In the genomic region with DNA sequence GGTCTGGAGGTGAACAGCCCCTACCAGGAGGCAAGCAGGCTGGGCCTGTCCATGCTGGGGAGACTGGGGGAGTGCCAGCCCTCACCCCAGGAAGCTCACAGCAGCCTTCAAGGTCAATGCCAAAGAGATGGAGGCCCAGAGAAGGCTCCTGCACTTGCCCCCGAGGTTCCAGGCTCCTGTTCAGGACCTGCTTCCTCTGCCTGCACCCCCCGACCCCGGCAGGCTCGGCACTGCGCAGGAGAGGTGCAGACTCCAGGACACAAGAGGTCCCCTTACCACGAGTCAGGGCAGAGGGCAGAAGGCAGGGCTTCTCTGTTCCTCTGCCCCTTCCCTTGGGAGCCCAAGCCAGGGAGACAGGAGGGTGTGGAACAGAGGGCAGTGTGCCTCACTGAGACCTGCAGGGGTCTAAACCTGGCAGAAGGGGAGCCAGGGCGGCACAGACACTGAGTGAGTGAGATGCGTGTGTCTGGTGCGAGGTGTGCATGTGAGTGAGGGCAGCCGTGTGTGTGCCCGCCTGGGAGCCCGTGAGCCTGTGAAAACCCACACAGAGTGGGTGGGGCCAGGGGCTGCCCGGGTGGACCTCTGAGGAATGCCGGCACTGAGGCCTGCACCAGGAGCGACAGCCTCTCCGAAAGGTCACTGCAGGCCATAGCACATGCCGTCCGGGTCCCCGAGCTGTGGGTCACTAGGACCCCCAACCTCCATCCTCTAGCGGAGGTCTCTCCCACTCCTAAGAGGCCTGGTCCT, we compare ENCODE assay signal across 17 cellular contexts. TPM values are rescaled to one million over a fixed set of nuclear protein-coding genes. Genes with fewer than 3 reads are reported as not detected.
DNase-seq lines count a peak whose midpoint lies in the region; ATAC-seq and TF ChIP-seq lines count a peak whose summit lies in the region.
"Had no signal": no experiment of that assay in that cellular context is flagged by ENCODE, and none has a peak within 500 bp of the region (broad histone marks: within the 10 kb centered on the region; RNA-seq: fewer than 3 reads in every experiment).

No MANE protein-coding gene starts in this region.

- H2AFZ ChIP-seq in neural progenitor cell (replicated peaks), result no peak overlapping the region

- intact Hi-C loops in vagina (cut with DNase I), result loop anchor here (10.0 kb wide), 1 partner anchor 142 kb away; no protein-coding TSS in a partner anchor
- intact Hi-C loops in activated CD4-positive, alpha-beta T cell treated with anti-CD3 and anti-CD28 coated beads for 36 hours (cut with DNase I, micrococcal nuclease), result no loop called here

- H3K36me3 Mint-ChIP-seq in WTC11 (no peaks in the 10 kb centered on the region), neural progenitor cell (no peaks in the 10 kb centered on the region)
- H3K36me3 Mint-ChIP-seq in activated CD4-positive, alpha-beta T cell treated with anti-CD3 and anti-CD28 coated beads for 36 hours (ENCODE audit: low read depth), result no peaks in the 10 kb centered on the region
- H3K36me3 Mint-ChIP-seq: CD8-positive, alpha-beta T cell had no signal

- peaks cover 15% of the 10 kb centered on the region for H4K20me1 ChIP-seq in neural progenitor cell (ENCODE audit: low read depth)

- H3K9me3 Mint-ChIP-seq in WTC11 (no peaks in the 10 kb centered on the region), neural progenitor cell (no peaks in the 10 kb centered on the region)
- no peaks in the 10 kb centered on the region for H3K9me3 Mint-ChIP-seq in activated CD4-positive, alpha-beta T cell treated with anti-CD3 and anti-CD28 coated beads for 36 hours (ENCODE audit: low read depth)
- H3K9me3 Mint-ChIP-seq: CD8-positive, alpha-beta T cell had no signal

- H3K27me3 ChIP-seq in H7 (ENCODE audit: control insufficient read depth, insufficient read depth, low read length), result peaks cover 1% of the 10 kb centered on the region; the same call in 1 of the 2 replicates
- peaks cover 27% of the 10 kb centered on the region for H3K27me3 ChIP-seq in neural progenitor cell
- H3K27me3 ChIP-seq in vagina, result no peaks in the 10 kb centered on the region

- H3K27me3 Mint-ChIP-seq in WTC11 (ENCODE audit: low read depth) (no peaks in the 10 kb centered on the region), neural progenitor cell (ENCODE audit: insufficient read depth, low read depth) (peaks cover 13% of the 10 kb centered on the region)
- peaks cover 11% of the 10 kb centered on the region for H3K27me3 Mint-ChIP-seq in activated CD4-positive, alpha-beta T cell treated with anti-CD3 and anti-CD28 coated beads for 36 hours

- POLR2A ChIA-PET in HEK293 (lab: Yijun Ruan, JAX), result no interaction called here
- POLR2A ChIA-PET in WTC11 (lab: Charles Lee), result interaction anchor here (1.4 kb wide), 1 partner anchor 10 kb away, joined by 3 read pairs; no protein-coding TSS in a partner anchor
- POLR2A ChIA-PET in activated CD4-positive, alpha-beta T cell treated with anti-CD3 and anti-CD28 coated beads for 36 hours (lab: Charles Lee), result no interaction called here

- H3K79me2 ChIP-seq in neural progenitor cell (ENCODE audit: low read depth), result no peaks in the 10 kb centered on the region

- TF ChIP-seq POLR2A in vagina (IDR thresholded peaks at IDR 0.05), result no peak

- no peak overlapping the region for H3K9ac ChIP-seq in neural progenitor cell
- H3K9ac ChIP-seq: BLaER1 treated with 17β-estradiol and CSF1 and Interleukin-3, amounts not matched to agents 10 nM and 100 nM; KMS-11 had no signal

- H3K4me1 ChIP-seq in HEK293 (ENCODE audit: control insufficient read depth, insufficient read depth, low read length) (no peaks in the 10 kb centered on the region), neural progenitor cell (peaks cover 38% of the 10 kb centered on the region), vagina (peaks cover 57% of the 10 kb centered on the region)

- no peak overlapping the region for H3K27ac ChIP-seq in HEK293 (ENCODE audit: extremely low read depth, low read depth, low read length)
- H3K27ac ChIP-seq in neural progenitor cell, result no peak overlapping the region
- H3K27ac ChIP-seq in vagina, result no peak overlapping the region
- H3K27ac ChIP-seq: BLaER1 treated with 17β-estradiol and CSF1 and Interleukin-3, amounts not matched to agents 10 nM and 100 nM; KMS-11 had no signal

- peaks cover 30% of the 10 kb centered on the region for H3F3A ChIP-seq in neural progenitor cell (ENCODE audit: low read depth)

- H3K4me1 Mint-ChIP-seq in WTC11 (peaks cover 4% of the 10 kb centered on the region; the same call in 1 of the 2 replicates), neural progenitor cell (peaks cover 10% of the 10 kb centered on the region)
- no peaks in the 10 kb centered on the region for H3K4me1 Mint-ChIP-seq in activated CD4-positive, alpha-beta T cell treated with anti-CD3 and anti-CD28 coated beads for 36 hours

- H3K36me3 ChIP-seq in H7 (replicated peaks; ENCODE audit: control insufficient read depth, insufficient read depth, low read length) (no peaks in the 10 kb centered on the region), HEK293 (ENCODE audit: control insufficient read depth in 2 of 2, insufficient read depth in 1 of 2, low read length in 2 of 2) (no peaks in the 10 kb centered on the region), neural progenitor cell (no peaks in the 10 kb centered on the region), vagina (no peaks in the 10 kb centered on the region)
- H3K36me3 ChIP-seq: BLaER1 treated with 17β-estradiol and CSF1 and Interleukin-3, amounts not matched to agents 10 nM and 100 nM; HAP-1 had no signal

- TF ChIP-seq CTCF in HEK293 (tag by site-specific recombination; IDR thresholded peaks at IDR 0.05) (no peak), WTC11 (IDR thresholded peaks at IDR 0.05) (no peak), neural progenitor cell (IDR thresholded peaks at IDR 0.05) (no peak), vagina (IDR thresholded peaks at IDR 0.05) (no peak)

- H3K4me3 ChIP-seq in H7 (ENCODE audit: insufficient read depth, low read depth, low read length), result no peak overlapping the region
- no peak overlapping the region for H3K4me3 ChIP-seq in HEK293 (ENCODE audit: low read depth, low read length)
- H3K4me3 ChIP-seq in neural progenitor cell, result no peak overlapping the region
- H3K4me3 ChIP-seq in vagina, result no peak overlapping the region
- H3K4me3 ChIP-seq: BLaER1 treated with 17β-estradiol and CSF1 and Interleukin-3, amounts not matched to agents 10 nM and 100 nM; HAP-1 had no signal

- no peak overlapping the region for H3K4me3 Mint-ChIP-seq in WTC11
- H3K4me3 Mint-ChIP-seq in neural progenitor cell, result peak overlapping the region; percentile 64
- H3K4me3 Mint-ChIP-seq in activated CD4-positive, alpha-beta T cell treated with anti-CD3 and anti-CD28 coated beads for 36 hours, result no peak overlapping the region
- H3K4me3 Mint-ChIP-seq: B cell; CD8-positive, alpha-beta T cell had no signal

- ATAC-seq in WTC11, result no peak
- ATAC-seq in HG03342 (IDR thresholded peaks at IDR 0.05; ENCODE audit: unreplicated experiment), result no peak
- no peak for ATAC-seq in activated CD4-positive, alpha-beta T cell treated with anti-CD3 and anti-CD28 coated beads for 36 hours
- ATAC-seq: CD8-positive, alpha-beta T cell had no signal

- H3K9me3 ChIP-seq in HEK293 (ENCODE audit: control insufficient read depth, insufficient read depth, low read depth, low read length) (no peaks in the 10 kb centered on the region), neural progenitor cell (ENCODE audit: low read depth) (no peaks in the 10 kb centered on the region), vagina (no peaks in the 10 kb centered on the region)
- H3K9me3 ChIP-seq: BLaER1 treated with 17β-estradiol and CSF1 and Interleukin-3, amounts not matched to agents 10 nM and 100 nM; HAP-1 had no signal

- H3K27ac Mint-ChIP-seq in WTC11, result peak overlapping the region; percentile 49; the same call in 1 of the 2 replicates
- no peak overlapping the region for H3K27ac Mint-ChIP-seq in neural progenitor cell
- H3K27ac Mint-ChIP-seq in activated CD4-positive, alpha-beta T cell treated with anti-CD3 and anti-CD28 coated beads for 36 hours, result no peak overlapping the region
- H3K27ac Mint-ChIP-seq: CD8-positive, alpha-beta T cell had no signal

- peak; percentile 65 for DNase-seq in H7
- DNase-seq in WTC11 (ENCODE audit: low spot score), result no peak
- DNase-seq in neural progenitor cell (ENCODE audit: low spot score), result no peak
- no peak for DNase-seq in cerebellar nuclear complex (lab: John Stamatoyannopoulos, UW)
- no peak for DNase-seq in vagina (ENCODE audit: extremely low spot score in 2 of 2)
- DNase-seq in activated CD4-positive, alpha-beta T cell treated with anti-CD3 and anti-CD28 coated beads for 36 hours, result no peak
- DNase-seq: Calu3; CD8-positive, alpha-beta T cell; DND-41; EL; GOT3 had no signal

- CTCF ChIA-PET in HEK293 (lab: Yijun Ruan, JAX) (interaction anchor here (1.0 kb wide), 1 partner anchor 14 kb away, joined by 3 read pairs; no protein-coding TSS in a partner anchor), WTC11 (lab: Charles Lee) (interaction anchor here (0.5 to 0.7 kb wide), 3 partner anchors 14 to 101 kb away, joined by 3 to 7 read pairs (median 4); no protein-coding TSS in a partner anchor)
- CTCF ChIA-PET in activated CD4-positive, alpha-beta T cell treated with anti-CD3 and anti-CD28 coated beads for 36 hours (lab: Charles Lee), result no interaction called here

- H3K4me2 ChIP-seq in neural progenitor cell, result no peak overlapping the region
- H3K4me2 ChIP-seq: KMS-11 had no signal

TF ChIP-seq in WTC11, 78 proteins besides CTCF, POLR2A, EP300 and RAD21 (continues in another document):
- no peak for TF ChIP-seq JAZF1 (CRISPR knock-in tag; IDR thresholded peaks at IDR 0.05)
- no peak for TF ChIP-seq ZNF121 (CRISPR knock-in tag; IDR thresholded peaks at IDR 0.05)
- TF ChIP-seq JUN (CRISPR knock-in tag; IDR thresholded peaks at IDR 0.05), result no peak

RNA-seq across cellular contexts. Expression of gene FGFR3, which starts 30.7 kb away (rescaled TPM):
- total RNA-seq in H7 (2014; rRNA removed; shearing (Covaris generic)), result 37.5 and 43.6 TPM in 2 replicates
- 18.2 to 19.9 TPM (median 19.7 TPM) in 3 replicates for total RNA-seq in WTC11 (2021)
- total RNA-seq in neural progenitor cell (ENCODE audit: low replicate concordance), result 4.8 and 17.0 TPM in 2 replicates
- 96.5 TPM for total RNA-seq in vagina
- under 1 TPM in 1 of 2 experiments, not detected in 1; 0.11 TPM for total RNA-seq in activated CD4-positive, alpha-beta T cell treated with anti-CD3 and anti-CD28 coated beads for 36 hours
- total RNA-seq: B cell; CD8-positive, alpha-beta T cell had no signal

RNA-seq across cellular contexts. Expression of gene TACC3, which starts 41.1 kb away (rescaled TPM):
- 54.0 and 69.0 TPM in 2 replicates for total RNA-seq in H7 (2014; rRNA removed; shearing (Covaris generic))
- total RNA-seq in WTC11 (2021) (161 to 207 TPM (median 165 TPM) in 3 replicates), neural progenitor cell (ENCODE audit: low replicate concordance) (68.4 and 115 TPM in 2 replicates), vagina (16.0 TPM)
- total RNA-seq in activated CD4-positive, alpha-beta T cell treated with anti-CD3 and anti-CD28 coated beads for 36 hours, result 100 to 1,000 TPM; 197 to 206 TPM

RNA-seq across cellular contexts. Expression of gene TMEM129, which starts 41.3 kb away (rescaled TPM):
- 69.7 and 86.0 TPM in 2 replicates for total RNA-seq in H7 (2014; rRNA removed; shearing (Covaris generic))
- total RNA-seq in WTC11 (2021) (44.2 to 54.9 TPM (median 48.7 TPM) in 3 replicates), neural progenitor cell (ENCODE audit: low replicate concordance) (14.1 and 55.4 TPM in 2 replicates), vagina (50.6 TPM)
- total RNA-seq in activated CD4-positive, alpha-beta T cell treated with anti-CD3 and anti-CD28 coated beads for 36 hours, result 10 to 100 TPM; 13.7 to 14.6 TPM

RNA-seq across cellular contexts. Expression of gene SLBP, which starts 50.3 kb away (rescaled TPM):
- 75.3 and 82.2 TPM in 2 replicates for total RNA-seq in H7 (2014; rRNA removed; shearing (Covaris generic))
- 36.4 to 40.2 TPM (median 36.9 TPM) in 3 replicates for total RNA-seq in WTC11 (2021)
- total RNA-seq in neural progenitor cell (ENCODE audit: low replicate concordance), result 54.9 and 119 TPM in 2 replicates
- 49.6 TPM for total RNA-seq in vagina
- total RNA-seq in activated CD4-positive, alpha-beta T cell treated with anti-CD3 and anti-CD28 coated beads for 36 hours, result 100 to 1,000 TPM; 113 to 134 TPM
